In the genomic region with DNA sequence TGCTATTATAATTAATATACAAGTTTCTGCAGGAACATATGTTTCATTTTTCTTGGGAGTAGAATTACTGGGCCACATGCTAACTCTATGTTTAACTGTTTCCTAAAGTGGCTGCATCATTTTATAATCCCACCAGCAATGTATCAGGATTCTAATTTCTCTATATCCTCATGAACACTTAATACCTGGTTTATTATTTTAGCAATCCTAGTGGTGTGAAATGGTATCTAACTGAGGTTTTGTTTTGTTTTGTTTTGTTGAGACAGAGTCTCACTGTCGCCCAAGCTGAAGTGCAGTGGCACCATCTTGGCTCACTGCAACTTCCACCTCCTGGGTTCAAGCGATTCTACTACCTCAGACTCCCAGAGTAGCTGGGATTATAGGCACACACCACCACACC, we compare ENCODE assay signal across 1 cellular context.
TF ChIP-seq lines count a peak whose summit lies in the region.

No MANE protein-coding gene starts in this region.

TF ChIP-seq in SK-N-SH, 30 proteins besides CTCF, POLR2A, EP300 and RAD21 (continued from another document):
- TF ChIP-seq TAF1 (IDR thresholded peaks at IDR 0.05; ENCODE audit: borderline replicate concordance, low read depth, low read length) (no peak), FOXM1 (IDR thresholded peaks at IDR 0.05; ENCODE audit: low read depth) (no peak), JUND (IDR thresholded peaks at IDR 0.05) (no peak), TEAD4 (IDR thresholded peaks at IDR 0.05; ENCODE audit: borderline replicate concordance, insufficient read depth) (no peak), SMC3 (IDR thresholded peaks at IDR 0.05; ENCODE audit: low read depth, low read length) (no peak), POLR2AphosphoS5 (IDR thresholded peaks at IDR 0.05; ENCODE audit: low read depth, low read length) (no peak), RFX5 (IDR thresholded peaks at IDR 0.05; ENCODE audit: low read length) (no peak)
- TF ChIP-seq, protein P1, sequence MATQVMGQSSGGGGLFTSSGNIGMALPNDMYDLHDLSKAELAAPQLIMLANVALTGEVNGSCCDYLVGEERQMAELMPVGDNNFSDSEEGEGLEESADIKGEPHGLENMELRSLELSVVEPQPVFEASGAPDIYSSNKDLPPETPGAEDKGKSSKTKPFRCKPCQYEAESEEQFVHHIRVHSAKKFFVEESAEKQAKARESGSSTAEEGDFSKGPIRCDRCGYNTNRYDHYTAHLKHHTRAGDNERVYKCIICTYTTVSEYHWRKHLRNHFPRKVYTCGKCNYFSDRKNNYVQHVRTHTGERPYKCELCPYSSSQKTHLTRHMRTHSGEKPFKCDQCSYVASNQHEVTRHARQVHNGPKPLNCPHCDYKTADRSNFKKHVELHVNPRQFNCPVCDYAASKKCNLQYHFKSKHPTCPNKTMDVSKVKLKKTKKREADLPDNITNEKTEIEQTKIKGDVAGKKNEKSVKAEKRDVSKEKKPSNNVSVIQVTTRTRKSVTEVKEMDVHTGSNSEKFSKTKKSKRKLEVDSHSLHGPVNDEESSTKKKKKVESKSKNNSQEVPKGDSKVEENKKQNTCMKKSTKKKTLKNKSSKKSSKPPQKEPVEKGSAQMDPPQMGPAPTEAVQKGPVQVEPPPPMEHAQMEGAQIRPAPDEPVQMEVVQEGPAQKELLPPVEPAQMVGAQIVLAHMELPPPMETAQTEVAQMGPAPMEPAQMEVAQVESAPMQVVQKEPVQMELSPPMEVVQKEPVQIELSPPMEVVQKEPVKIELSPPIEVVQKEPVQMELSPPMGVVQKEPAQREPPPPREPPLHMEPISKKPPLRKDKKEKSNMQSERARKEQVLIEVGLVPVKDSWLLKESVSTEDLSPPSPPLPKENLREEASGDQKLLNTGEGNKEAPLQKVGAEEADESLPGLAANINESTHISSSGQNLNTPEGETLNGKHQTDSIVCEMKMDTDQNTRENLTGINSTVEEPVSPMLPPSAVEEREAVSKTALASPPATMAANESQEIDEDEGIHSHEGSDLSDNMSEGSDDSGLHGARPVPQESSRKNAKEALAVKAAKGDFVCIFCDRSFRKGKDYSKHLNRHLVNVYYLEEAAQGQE (IDR thresholded peaks at IDR 0.05; ENCODE audit: low read depth, low read length) = no peak
- TF ChIP-seq, protein P2, sequence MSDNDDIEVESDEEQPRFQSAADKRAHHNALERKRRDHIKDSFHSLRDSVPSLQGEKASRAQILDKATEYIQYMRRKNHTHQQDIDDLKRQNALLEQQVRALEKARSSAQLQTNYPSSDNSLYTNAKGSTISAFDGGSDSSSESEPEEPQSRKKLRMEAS (IDR thresholded peaks at IDR 0.05; ENCODE audit: low read depth) = no peak
- TF ChIP-seq, protein P3, sequence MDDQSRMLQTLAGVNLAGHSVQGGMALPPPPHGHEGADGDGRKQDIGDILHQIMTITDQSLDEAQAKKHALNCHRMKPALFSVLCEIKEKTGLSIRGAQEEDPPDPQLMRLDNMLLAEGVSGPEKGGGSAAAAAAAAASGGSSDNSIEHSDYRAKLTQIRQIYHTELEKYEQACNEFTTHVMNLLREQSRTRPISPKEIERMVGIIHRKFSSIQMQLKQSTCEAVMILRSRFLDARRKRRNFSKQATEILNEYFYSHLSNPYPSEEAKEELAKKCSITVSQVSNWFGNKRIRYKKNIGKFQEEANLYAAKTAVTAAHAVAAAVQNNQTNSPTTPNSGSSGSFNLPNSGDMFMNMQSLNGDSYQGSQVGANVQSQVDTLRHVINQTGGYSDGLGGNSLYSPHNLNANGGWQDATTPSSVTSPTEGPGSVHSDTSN (IDR thresholded peaks at IDR 0.05) = no peak
- TF ChIP-seq, protein P4, sequence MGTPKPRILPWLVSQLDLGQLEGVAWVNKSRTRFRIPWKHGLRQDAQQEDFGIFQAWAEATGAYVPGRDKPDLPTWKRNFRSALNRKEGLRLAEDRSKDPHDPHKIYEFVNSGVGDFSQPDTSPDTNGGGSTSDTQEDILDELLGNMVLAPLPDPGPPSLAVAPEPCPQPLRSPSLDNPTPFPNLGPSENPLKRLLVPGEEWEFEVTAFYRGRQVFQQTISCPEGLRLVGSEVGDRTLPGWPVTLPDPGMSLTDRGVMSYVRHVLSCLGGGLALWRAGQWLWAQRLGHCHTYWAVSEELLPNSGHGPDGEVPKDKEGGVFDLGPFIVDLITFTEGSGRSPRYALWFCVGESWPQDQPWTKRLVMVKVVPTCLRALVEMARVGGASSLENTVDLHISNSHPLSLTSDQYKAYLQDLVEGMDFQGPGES (IDR thresholded peaks at IDR 0.05; ENCODE audit: low read depth, low read length) = no peak
- TF ChIP-seq, protein P5, sequence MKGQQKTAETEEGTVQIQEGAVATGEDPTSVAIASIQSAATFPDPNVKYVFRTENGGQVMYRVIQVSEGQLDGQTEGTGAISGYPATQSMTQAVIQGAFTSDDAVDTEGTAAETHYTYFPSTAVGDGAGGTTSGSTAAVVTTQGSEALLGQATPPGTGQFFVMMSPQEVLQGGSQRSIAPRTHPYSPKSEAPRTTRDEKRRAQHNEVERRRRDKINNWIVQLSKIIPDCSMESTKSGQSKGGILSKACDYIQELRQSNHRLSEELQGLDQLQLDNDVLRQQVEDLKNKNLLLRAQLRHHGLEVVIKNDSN (IDR thresholded peaks at IDR 0.05; ENCODE audit: borderline replicate concordance, low read depth) = no peak
